In genomic region chr22:28967969-28968368, GRCh38 we compare ENCODE assay signal across 30 cellular contexts.
DNase-seq lines count a peak whose midpoint lies in the region; ATAC-seq, FAIRE-seq and TF ChIP-seq lines count a peak whose summit lies in the region.
"Had no signal": no experiment of that assay in that cellular context is flagged by ENCODE, and none has a peak within 500 bp of the region (broad histone marks: within the 10 kb centered on the region; RNA-seq: fewer than 3 reads in every experiment).

No MANE protein-coding gene starts in this region.

- H3K27me3 ChIP-seq in SK-N-SH (ENCODE audit: insufficient read depth) (no peaks in the 10 kb centered on the region), HepG2 (ENCODE audit: control insufficient read depth in 1 of 2, insufficient read depth in 2 of 2, low read length in 2 of 2) (no peaks in the 10 kb centered on the region), right lobe of liver (no peaks in the 10 kb centered on the region)
- H3K27me3 ChIP-seq: BE2C; BLaER1; BLaER1 treated with 17β-estradiol and CSF1 and Interleukin-3, amounts not matched to agents 10 nM and 100 nM had no signal

- no peaks in the 10 kb centered on the region for H3K9me3 ChIP-seq in SK-N-SH
- no peaks in the 10 kb centered on the region for H3K9me3 ChIP-seq in HepG2 (ENCODE audit: low read length)
- no peaks in the 10 kb centered on the region for H3K9me3 ChIP-seq in right lobe of liver
- H3K9me3 ChIP-seq: A549, BE2C, BLaER1, Caco-2 had no signal

- H3K79me2 ChIP-seq in SK-N-SH (ENCODE audit: insufficient read depth) (peaks cover 4% of the 10 kb centered on the region; the same call in 1 of the 2 replicates), HepG2 (ENCODE audit: insufficient read depth, low read length) (peaks cover 98% of the 10 kb centered on the region)

- peaks cover 2 to 6% of the 10 kb centered on the region in 2 experiments; a peak in 2 of 4 replicates for H3K4me1 ChIP-seq in SK-N-SH (ENCODE audit: control insufficient read depth in 1 of 2, insufficient read depth in 2 of 2, low read depth in 1 of 2, low read length in 1 of 2)
- H3K4me1 ChIP-seq in HepG2 (ENCODE audit: insufficient read depth, low read length): peaks cover 80% of the 10 kb centered on the region
- peaks cover 0 to 19% (median 0%) of the 10 kb centered on the region in 4 donors for H3K4me1 ChIP-seq in right lobe of liver
- H3K4me1 ChIP-seq: BE2C; BLaER1; BLaER1 treated with 17β-estradiol and CSF1 and Interleukin-3, amounts not matched to agents 10 nM and 100 nM had no signal

- TF ChIP-seq CTCF in SK-N-SH (IDR thresholded peaks at IDR 0.05) (no peak), HepG2 (CRISPR knock-in tag; IDR thresholded peaks at IDR 0.05) (no peak), right lobe of liver (IDR thresholded peaks at IDR 0.05) (no peak)

- H3K36me3 ChIP-seq in SK-N-SH (replicated peaks in 1 of 2; ENCODE audit: control insufficient read depth in 1 of 2, insufficient read depth in 2 of 2, low read length in 1 of 2) (no peaks in the 10 kb centered on the region), HepG2 (replicated peaks in 1 of 2; ENCODE audit: control insufficient read depth in 1 of 2, insufficient read depth in 2 of 2, low read length in 2 of 2) (peaks cover 9 to 39% of the 10 kb centered on the region in 2 experiments), right lobe of liver (no peaks in the 10 kb centered on the region)
- H3K36me3 ChIP-seq: BE2C had no signal

- H3K4me2 ChIP-seq in SK-N-SH (no peak overlapping the region), HepG2 (ENCODE audit: low read depth, low read length) (no peak overlapping the region)
- H3K4me2 ChIP-seq: A549; BLaER1; BLaER1 treated with 17β-estradiol and CSF1 and Interleukin-3, amounts not matched to agents 10 nM and 100 nM had no signal

- H3K27ac ChIP-seq in SK-N-SH (ENCODE audit: low read depth in 2 of 2, low read length in 1 of 2) (no peak overlapping the region), HepG2 (ENCODE audit: extremely low read length, insufficient read depth, low read length) (no peak overlapping the region), right lobe of liver (no peak overlapping the region)
- H3K27ac ChIP-seq: A549; BLaER1; BLaER1 treated with 17β-estradiol and CSF1 and Interleukin-3, amounts not matched to agents 10 nM and 100 nM; C4-2B had no signal

- FAIRE-seq in HepG2 (lab: Jason Lieb, UNC): no peak
- FAIRE-seq: A204.1, A549, D721Med had no signal

- CTCF ChIA-PET in SK-N-SH (lab: Yijun Ruan, JAX) (no interaction called here), HepG2 (lab: Yijun Ruan, JAX; ENCODE audit: low intra/inter-chr PET ratio, low total read pairs) (no interaction called here)

- H3K4me3 ChIP-seq in SK-N-SH (ENCODE audit: low read depth in 2 of 2, low read length in 1 of 2) (no peak overlapping the region), HepG2 (replicated peaks in 1 of 3; ENCODE audit: insufficient read depth in 1 of 3, low read depth in 2 of 3, low read length in 3 of 3) (no peak overlapping the region), right lobe of liver (no peak overlapping the region)
- H3K4me3 ChIP-seq: A549; BLaER1; BLaER1 treated with 17β-estradiol and CSF1 and Interleukin-3, amounts not matched to agents 10 nM and 100 nM had no signal

- no peak for TF ChIP-seq RAD21 in SK-N-SH (IDR thresholded peaks at IDR 0.05; ENCODE audit: low read length)
- TF ChIP-seq RAD21 in HepG2 (CRISPR knock-in tag; IDR thresholded peaks at IDR 0.05): no peak

- TF ChIP-seq POLR2A in HepG2 (IDR thresholded peaks at IDR 0.05; ENCODE audit: insufficient read depth in 1 of 2, low read depth in 2 of 2, low read length in 2 of 2) (no peak), right lobe of liver (IDR thresholded peaks at IDR 0.05) (no peak)

- POLR2A ChIA-PET in SK-N-SH (lab: Yijun Ruan, JAX): no interaction called here
- POLR2A ChIA-PET in HepG2 (lab: Yijun Ruan, JAX): interaction anchor here (0.6 kb wide), 1 partner anchor 56 kb away, joined by 3 read pairs; no protein-coding TSS in a partner anchor

- H3K9ac ChIP-seq in SK-N-SH (no peak overlapping the region), HepG2 (ENCODE audit: insufficient read depth, low read depth, low read length) (no peak overlapping the region)
- H3K9ac ChIP-seq: BLaER1; BLaER1 treated with 17β-estradiol and CSF1 and Interleukin-3, amounts not matched to agents 10 nM and 100 nM had no signal

- no peaks in the 10 kb centered on the region for H3K9me2 ChIP-seq in SK-N-SH

- no peak for ATAC-seq in SK-N-SH treated with all-trans-retinoic acid at 6 μM for 48 hours
- no peak for ATAC-seq in HepG2
- no peak for ATAC-seq in right lobe of liver
- ATAC-seq: A549; CD8-positive, alpha-beta T cell had no signal

- no peak for DNase-seq in SK-N-SH
- DNase-seq in HepG2 (ENCODE audit: low spot score): no peak
- DNase-seq in right lobe of liver: no peak
- DNase-seq: 8988T; ACHN; AML-193; BE2C; C1 segment of cervical spinal cord; Caco-2; Calu3; CD4-positive, alpha-beta memory T cell; CD4-positive, alpha-beta T cell; CD4-positive, CD25-positive, alpha-beta regulatory T cell; CD8-positive, alpha-beta memory T cell; CD8-positive, alpha-beta T cell; COR-L47; DMS 273 treated with DMSO at 0.1 percent for 48 hours; DMS153; DMS53; DMS79; DMS79 treated with DMSO at 0.1 percent for 48 hours; DND-41; EL had no signal

- intact Hi-C loops in HepG2 (cut with micrococcal nuclease; ENCODE audit: unreplicated experiment) (no loop called here), right lobe of liver (cut with DNase I) (no loop called here)

- TF ChIP-seq EP300 in SK-N-SH (IDR thresholded peaks at IDR 0.05; ENCODE audit: borderline replicate concordance in 1 of 2, low read depth in 1 of 2, low read length in 1 of 2) (no peak), HepG2 (IDR thresholded peaks at IDR 0.05; ENCODE audit: low read depth in 2 of 2, low read length in 2 of 2) (no peak), HepG2 (CRISPR knock-in tag; IDR thresholded peaks at IDR 0.05; ENCODE audit: borderline replicate concordance) (no peak)

- in situ Hi-C loops in HepG2 (cut with HindIII; ENCODE audit: extremely low pct_ligation_motif_present, low pct_unique_long_range_greater_than_20kb): no loop called here

- no peaks in the 10 kb centered on the region for H3F3A ChIP-seq in SK-N-SH (replicated peaks; ENCODE audit: insufficient read depth)

- no peaks in the 10 kb centered on the region for H4K20me1 ChIP-seq in SK-N-SH (ENCODE audit: insufficient read depth)
- peaks cover 31% of the 10 kb centered on the region for H4K20me1 ChIP-seq in HepG2 (ENCODE audit: insufficient read depth, low read length)

- H2AFZ ChIP-seq in SK-N-SH (ENCODE audit: low read depth) (no peak overlapping the region), HepG2 (ENCODE audit: low read length) (no peak overlapping the region)

- no TSS peak for BruUV-seq in HepG2 (replicated peaks; lab: Mats Ljungman, UMichigan)

TF ChIP-seq in SK-N-SH treated with all-trans-retinoic acid at 6 μM for 48 hours, 23 proteins besides CTCF, POLR2A, EP300 and RAD21 (continues in another document):
- TF ChIP-seq POU6F1 (CRISPR knock-in tag; IDR thresholded peaks at IDR 0.05; ENCODE audit: borderline replicate concordance, low read depth) (no peak), ZFP3 (CRISPR knock-in tag; IDR thresholded peaks at IDR 0.05) (no peak), RARB (CRISPR knock-in tag; IDR thresholded peaks at IDR 0.05) (no peak)

TF ChIP-seq in SK-N-SH, 30 proteins besides CTCF, POLR2A, EP300 and RAD21:
- no peak for TF ChIP-seq RFX5 (IDR thresholded peaks at IDR 0.05; ENCODE audit: low read length)
- no peak for TF ChIP-seq RXRA (IDR thresholded peaks at IDR 0.05; ENCODE audit: borderline replicate concordance, low read depth)

TF ChIP-seq in HepG2, 621 proteins besides CTCF, POLR2A, EP300 and RAD21:
- TF ChIP-seq REPIN1 (CRISPR knock-in tag; IDR thresholded peaks at IDR 0.05; ENCODE audit: borderline replicate concordance, low read depth) (no peak), SCMH1 (CRISPR knock-in tag; IDR thresholded peaks at IDR 0.05; ENCODE audit: borderline replicate concordance) (no peak), RBM22 (optimal IDR thresholded peaks at IDR 0.05; ENCODE audit: low read length) (peak; percentile 56)
